In the genomic region with DNA sequence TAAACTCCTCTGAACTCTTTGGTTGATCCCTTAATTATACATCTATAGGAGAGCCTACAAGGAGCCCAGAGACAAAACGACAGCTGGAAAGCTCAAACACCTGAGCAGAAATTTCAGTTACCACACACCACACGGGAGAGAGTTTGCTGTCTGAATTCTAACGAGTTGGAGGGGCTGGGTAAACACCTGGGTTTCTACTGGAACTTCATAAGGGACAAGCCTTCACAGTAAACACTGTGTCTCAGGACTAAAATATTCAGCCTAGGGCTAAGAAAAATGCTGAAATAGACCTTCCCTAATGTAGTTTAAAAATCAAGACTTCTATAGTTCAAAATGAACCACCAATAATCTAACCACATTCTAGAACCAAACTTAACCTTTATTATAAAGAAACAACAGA, we compare ENCODE assay signal across 39 cellular contexts. TPM values are rescaled to one million over a fixed set of nuclear protein-coding genes. Genes with fewer than 3 reads are reported as not detected.
"Had no signal": no experiment of that assay in that cellular context is flagged by ENCODE, and none has a peak within 500 bp of the region (broad histone marks: within the 10 kb centered on the region; RNA-seq: fewer than 3 reads in every experiment).

No MANE protein-coding gene starts in this region.

- FAIRE-seq: TTC549 had no signal

- H3K36me3 Mint-ChIP-seq: activated CD4-positive, alpha-beta memory T cell treated with anti-CD3 and anti-CD28 coated beads for 36 hours; activated naive CD4-positive, alpha-beta T cell treated with anti-CD3 and anti-CD28 coated beads, Interleukin-2, amount 10 ng/mL, durations not matched to agents 7 days and 5 days; activated naive CD4-positive, alpha-beta T cell treated with anti-CD3 and anti-CD28 coated beads, Interleukin-2, amount 50 U/mL, for 24 hours; activated naive CD8-positive, alpha-beta T cell treated with anti-CD3 and anti-CD28 coated beads, Interleukin-2, amount 10 ng/mL, durations not matched to agents 7 days and 5 days had no signal

- H3K27ac ChIP-seq: ascending aorta, brain microvascular endothelial cell, breast epithelium, cardiac muscle cell, VCaP had no signal

- H3K36me3 ChIP-seq: ascending aorta, brain microvascular endothelial cell, breast epithelium, cardiac muscle cell had no signal

- H3K4me1 ChIP-seq: ascending aorta, breast epithelium had no signal

- H3K27ac Mint-ChIP-seq: activated B cell treated with CpG ODN at 0.5 μM for 24 hours; activated CD4-positive, alpha-beta memory T cell treated with anti-CD3 and anti-CD28 coated beads for 36 hours; activated CD4-positive, alpha-beta T cell treated with anti-CD3 and anti-CD28 coated beads, Interleukin-2, amount 10 ng/mL, durations not matched to agents 24 days and 14 days; activated CD8-positive, alpha-beta T cell treated with anti-CD3 and anti-CD28 coated beads for 36 hours; activated naive CD4-positive, alpha-beta T cell treated with anti-CD3 and anti-CD28 coated beads, Interleukin-2, amount 10 ng/mL, durations not matched to agents 7 days and 5 days; activated naive CD4-positive, alpha-beta T cell treated with anti-CD3 and anti-CD28 coated beads, Interleukin-2, amount 50 U/mL, for 24 hours; activated naive CD8-positive, alpha-beta T cell; activated naive CD8-positive, alpha-beta T cell treated with anti-CD3 and anti-CD28 coated beads, Interleukin-2, amount 10 ng/mL, durations not matched to agents 7 days and 5 days; activated naive CD8-positive, alpha-beta T cell treated with anti-CD3 and anti-CD28 coated beads, Interleukin-2, amount 50 U/mL, for 24 hours; activated T-cell treated with anti-CD3 and anti-CD28 coated beads, Interleukin-2, amount 50 U/mL, for 72 hours; activated T-helper 1 cell treated with anti-CD3 and anti-CD28 coated beads, Interleukin-12 subunit alpha, Interleukin-12 subunit beta, Interleukin-2, Interleukin-4 antibody, amounts not matched to agents 30 ng/mL and 10 ng/mL and 1 ng/mL, durations not matched to agents 14 hours and 24 hours and 36 hours; activated T-helper 17 cell treated with anti-CD3 and anti-CD28 coated beads, Interleukin-2, amount 50 U/mL, for 72 hours; T-helper 1 cell treated with Interleukin-12 subunit alpha and Interleukin-12 subunit beta and Interleukin-4 antibody, amounts not matched to agents 30 μg/mL and 1 μg/mL, for 36 hours; T-helper 2 cell treated with Interferon-gamma antibody and Interleukin-4, amounts not matched to agents 5 μg/mL and 100 μg/mL, for 36 hours had no signal

- H3K9me3 Mint-ChIP-seq: activated B cell treated with CpG ODN at 0.5 μM for 24 hours; activated CD4-positive, alpha-beta T cell treated with anti-CD3 and anti-CD28 coated beads, Interleukin-2, amount 10 ng/mL, durations not matched to agents 24 days and 14 days; activated naive CD4-positive, alpha-beta T cell treated with anti-CD3 and anti-CD28 coated beads, Interleukin-2, amount 10 ng/mL, durations not matched to agents 7 days and 5 days; activated naive CD4-positive, alpha-beta T cell treated with anti-CD3 and anti-CD28 coated beads, Interleukin-2, amount 50 U/mL, for 24 hours; activated naive CD8-positive, alpha-beta T cell treated with anti-CD3 and anti-CD28 coated beads, Interleukin-2, amount 10 ng/mL, durations not matched to agents 7 days and 5 days; activated naive CD8-positive, alpha-beta T cell treated with anti-CD3 and anti-CD28 coated beads, Interleukin-2, amount 50 U/mL, for 24 hours; activated T-cell treated with anti-CD3 and anti-CD28 coated beads, Interleukin-2, amount 50 U/mL, for 72 hours; activated T-helper 1 cell treated with anti-CD3 and anti-CD28 coated beads, Interleukin-12 subunit alpha, Interleukin-12 subunit beta, Interleukin-2, Interleukin-4 antibody, amounts not matched to agents 30 ng/mL and 10 ng/mL and 1 ng/mL, durations not matched to agents 14 hours and 24 hours and 36 hours; activated T-helper 17 cell treated with anti-CD3 and anti-CD28 coated beads, Interleukin-2, amount 50 U/mL, for 72 hours; central memory CD8-positive, alpha-beta T cell; T-helper 1 cell treated with Interleukin-12 subunit alpha and Interleukin-12 subunit beta and Interleukin-4 antibody, amounts not matched to agents 30 μg/mL and 1 μg/mL, for 36 hours; T-helper 2 cell treated with Interferon-gamma antibody and Interleukin-4, amounts not matched to agents 5 μg/mL and 100 μg/mL, for 36 hours had no signal

- H3K27me3 ChIP-seq: ascending aorta, brain microvascular endothelial cell, breast epithelium, cardiac muscle cell had no signal

- DNase-seq: activated B cell treated with CpG ODN at 0.5 μM for 24 hours; activated CD4-positive, alpha-beta memory T cell treated with anti-CD3 and anti-CD28 coated beads for 36 hours; activated CD4-positive, alpha-beta T cell treated with anti-CD3 and anti-CD28 coated beads for 4 hours; activated CD4-positive, alpha-beta T cell treated with anti-CD3 and anti-CD28 coated beads, Interleukin-2, amount 10 ng/mL, durations not matched to agents 24 days and 14 days; activated CD4-positive, alpha-beta T cell treated with anti-CD3 and anti-CD28 coated beads, Interleukin-2, amount 50 U/mL, for 1 hour; activated CD4-positive, alpha-beta T cell treated with anti-CD3 and anti-CD28 coated beads, Interleukin-2, amount 50 U/mL, for 4 hours; activated CD4-positive, CD25-positive, alpha-beta regulatory T cell treated with anti-CD3 and anti-CD28 coated beads, Interleukin-2, amount 50 U/mL, for 72 hours; activated CD8-positive, alpha-beta memory T cell treated with anti-CD3 and anti-CD28 coated beads, Interleukin-2, amount 50 U/mL, for 4 hours; activated CD8-positive, alpha-beta T cell treated with anti-CD3 and anti-CD28 coated beads for 36 hours; activated gamma-delta T cell; activated naive CD4-positive, alpha-beta T cell treated with anti-CD3 and anti-CD28 coated beads, Interleukin-2, amount 10 ng/mL, durations not matched to agents 7 days and 5 days; activated naive CD4-positive, alpha-beta T cell treated with Interleukin-2 at 50 U/mL for 16 hours; activated naive CD8-positive, alpha-beta T cell treated with anti-CD3 and anti-CD28 coated beads, Interleukin-2, amount 10 ng/mL, durations not matched to agents 7 days and 5 days; activated naive CD8-positive, alpha-beta T cell treated with anti-CD3 and anti-CD28 coated beads, Interleukin-2, amount 50 U/mL, for 24 hours; activated T-cell treated with anti-CD3 and anti-CD28 coated beads for 4 hours; activated T-cell treated with anti-CD3 and anti-CD28 coated beads, Interleukin-2, amount 50 U/mL, for 1 hour; activated T-cell treated with anti-CD3 and anti-CD28 coated beads, Interleukin-2, amount 50 U/mL, for 4 hours; activated T-cell treated with anti-CD3 and anti-CD28 coated beads, Interleukin-2, amount 50 U/mL, for 72 hours; amygdala; anterior cingulate cortex; brain microvascular endothelial cell; caudate nucleus; cerebellar nuclear complex; T-helper 1 cell; T-helper 2 cell; T-helper 9 cell had no signal

- H3K4me3 ChIP-seq: ascending aorta, breast epithelium, cardiac muscle cell had no signal

- H3K4me3 Mint-ChIP-seq: activated B cell treated with CpG ODN at 0.5 μM for 24 hours; activated CD4-positive, alpha-beta memory T cell treated with anti-CD3 and anti-CD28 coated beads for 36 hours; activated CD4-positive, alpha-beta T cell treated with anti-CD3 and anti-CD28 coated beads, Interleukin-2, amount 10 ng/mL, durations not matched to agents 24 days and 14 days; activated CD8-positive, alpha-beta T cell treated with anti-CD3 and anti-CD28 coated beads for 36 hours; activated naive CD4-positive, alpha-beta T cell treated with anti-CD3 and anti-CD28 coated beads, Interleukin-2, amount 10 ng/mL, durations not matched to agents 7 days and 5 days; activated naive CD4-positive, alpha-beta T cell treated with anti-CD3 and anti-CD28 coated beads, Interleukin-2, amount 50 U/mL, for 24 hours; activated naive CD8-positive, alpha-beta T cell; activated naive CD8-positive, alpha-beta T cell treated with anti-CD3 and anti-CD28 coated beads, Interleukin-2, amount 10 ng/mL, durations not matched to agents 7 days and 5 days; activated naive CD8-positive, alpha-beta T cell treated with anti-CD3 and anti-CD28 coated beads, Interleukin-2, amount 50 U/mL, for 24 hours; activated T-cell treated with anti-CD3 and anti-CD28 coated beads, Interleukin-2, amount 50 U/mL, for 4 hours; activated T-cell treated with anti-CD3 and anti-CD28 coated beads, Interleukin-2, amount 50 U/mL, for 72 hours; activated T-helper 1 cell treated with anti-CD3 and anti-CD28 coated beads, Interleukin-12 subunit alpha, Interleukin-12 subunit beta, Interleukin-2, Interleukin-4 antibody, amounts not matched to agents 30 ng/mL and 10 ng/mL and 1 ng/mL, durations not matched to agents 14 hours and 24 hours and 36 hours; activated T-helper 17 cell treated with anti-CD3 and anti-CD28 coated beads, Interleukin-2, amount 50 U/mL, for 72 hours; central memory CD8-positive, alpha-beta T cell; T-helper 1 cell treated with Interleukin-12 subunit alpha and Interleukin-12 subunit beta and Interleukin-4 antibody, amounts not matched to agents 30 μg/mL and 1 μg/mL, for 36 hours; T-helper 2 cell treated with Interferon-gamma antibody and Interleukin-4, amounts not matched to agents 5 μg/mL and 100 μg/mL, for 36 hours had no signal

- H3K4me1 Mint-ChIP-seq: activated B cell treated with CpG ODN at 0.5 μM for 24 hours; activated CD4-positive, alpha-beta T cell treated with anti-CD3 and anti-CD28 coated beads, Interleukin-2, amount 10 ng/mL, durations not matched to agents 24 days and 14 days; activated naive CD4-positive, alpha-beta T cell treated with anti-CD3 and anti-CD28 coated beads, Interleukin-2, amount 10 ng/mL, durations not matched to agents 7 days and 5 days; activated naive CD4-positive, alpha-beta T cell treated with anti-CD3 and anti-CD28 coated beads, Interleukin-2, amount 50 U/mL, for 24 hours; activated naive CD8-positive, alpha-beta T cell treated with anti-CD3 and anti-CD28 coated beads, Interleukin-2, amount 10 ng/mL, durations not matched to agents 7 days and 5 days; activated naive CD8-positive, alpha-beta T cell treated with anti-CD3 and anti-CD28 coated beads, Interleukin-2, amount 50 U/mL, for 24 hours; activated T-helper 17 cell treated with anti-CD3 and anti-CD28 coated beads, Interleukin-2, amount 50 U/mL, for 72 hours; central memory CD8-positive, alpha-beta T cell had no signal

- H3K9me3 ChIP-seq: ascending aorta, breast epithelium had no signal

- ATAC-seq: activated CD8-positive, alpha-beta T cell treated with anti-CD3 and anti-CD28 coated beads for 36 hours; activated naive CD8-positive, alpha-beta T cell treated with anti-CD3 and anti-CD28 coated beads, Interleukin-2, amount 50 U/mL, for 24 hours; activated T-cell treated with anti-CD3 and anti-CD28 coated beads, Interleukin-2, amount 50 U/mL, for 4 hours; activated T-cell treated with anti-CD3 and anti-CD28 coated beads, Interleukin-2, amount 50 U/mL, for 72 hours; activated T-helper 17 cell treated with anti-CD3 and anti-CD28 coated beads, Interleukin-2, amount 50 U/mL, for 72 hours had no signal

RNA-seq across cellular contexts. Expression of gene ANO2, which starts 9.6 kb away (rescaled TPM):
- total RNA-seq: activated B cell treated with CpG ODN at 0.5 μM for 24 hours; activated CD4-positive, alpha-beta memory T cell treated with anti-CD3 and anti-CD28 coated beads for 36 hours; activated CD4-positive, alpha-beta T cell treated with anti-CD3 and anti-CD28 coated beads, Interleukin-2, amount 10 ng/mL, durations not matched to agents 24 days and 14 days; activated CD8-positive, alpha-beta memory T cell treated with anti-CD3 and anti-CD28 coated beads for 36 hours; activated CD8-positive, alpha-beta T cell treated with anti-CD3 and anti-CD28 coated beads for 36 hours; activated naive CD8-positive, alpha-beta T cell treated with anti-CD3 and anti-CD28 coated beads, Interleukin-2, amount 10 ng/mL, durations not matched to agents 7 days and 5 days; activated T-cell treated with anti-CD3 and anti-CD28 coated beads, Interleukin-2, amount 50 U/mL, for 4 hours; activated T-cell treated with anti-CD3 and anti-CD28 coated beads, Interleukin-2, amount 50 U/mL, for 72 hours; activated T-helper 1 cell treated with anti-CD3 and anti-CD28 coated beads, Interleukin-12 subunit alpha, Interleukin-12 subunit beta, Interleukin-2, Interleukin-4 antibody, amounts not matched to agents 30 ng/mL and 10 ng/mL and 1 ng/mL, durations not matched to agents 14 hours and 24 hours and 36 hours; activated T-helper 17 cell treated with anti-CD3 and anti-CD28 coated beads, Interleukin-2, amount 50 U/mL, for 72 hours had no signal
- polyA plus RNA-seq: cardiac muscle cell had no signal
